In genomic region chr2:240575101-240575965, GRCh38 we compare ENCODE assay signal across 1 cellular context.
TF ChIP-seq lines count a peak whose summit lies in the region.

No MANE protein-coding gene starts in this region.

TF ChIP-seq in HepG2, 621 proteins besides CTCF, POLR2A, EP300 and RAD21 (continues in another document):
- TF ChIP-seq HNRNPL (IDR thresholded peaks at IDR 0.05; ENCODE audit: low read depth, low read length) (0 out of 2 replicates have a peak, but pooled peaks have one; percentile 70), RARA (CRISPR knock-in tag; IDR thresholded peaks at IDR 0.05) (no peak), KDM5B (CRISPR knock-in tag; IDR thresholded peaks at IDR 0.05; ENCODE audit: borderline replicate concordance) (0 out of 2 replicates have a peak, but pooled peaks have one; percentile 45), KDM4B (CRISPR knock-in tag; IDR thresholded peaks at IDR 0.05) (no peak), ZNF549 (CRISPR knock-in tag; IDR thresholded peaks at IDR 0.05) (no peak), ZFP91 (CRISPR knock-in tag; IDR thresholded peaks at IDR 0.05; ENCODE audit: borderline replicate concordance) (peak; percentile 41; the same call in 1 of the 2 replicates), ZNF207 (IDR thresholded peaks at IDR 0.05; ENCODE audit: borderline replicate concordance) (no peak), ZBTB40 (IDR thresholded peaks at IDR 0.05) (no peak), ZBTB40 (CRISPR knock-in tag; IDR thresholded peaks at IDR 0.05) (0 out of 2 replicates have a peak, but pooled peaks have one; percentile 7), ZKSCAN5 (CRISPR knock-in tag; IDR thresholded peaks at IDR 0.05) (no peak), STAG1 (CRISPR knock-in tag; IDR thresholded peaks at IDR 0.05) (no peak), ARHGAP35 (CRISPR knock-in tag; IDR thresholded peaks at IDR 0.05; ENCODE audit: borderline replicate concordance) (no peak), KDM1A (CRISPR knock-in tag; IDR thresholded peaks at IDR 0.05) (no peak), SYNCRIP (IDR thresholded peaks at IDR 0.05; ENCODE audit: insufficient read depth, low read depth, low read length) (no peak), CEBPB (IDR thresholded peaks at IDR 0.05; ENCODE audit: borderline replicate concordance, low read depth, low read length) (no peak), ZBTB10 (CRISPR knock-in tag; IDR thresholded peaks at IDR 0.05; ENCODE audit: borderline replicate concordance) (no peak), ZNF230 (CRISPR knock-in tag; IDR thresholded peaks at IDR 0.05) (no peak), ZNF615 (CRISPR knock-in tag; IDR thresholded peaks at IDR 0.05; ENCODE audit: borderline replicate concordance) (no peak), AGO2 (optimal IDR thresholded peaks at IDR 0.05; ENCODE audit: low read depth, low read length) (peak; percentile 75), NFRKB (IDR thresholded peaks at IDR 0.05) (no peak), ZC3H13 (CRISPR knock-in tag; IDR thresholded peaks at IDR 0.05) (0 out of 2 replicates have a peak, but pooled peaks have one; percentile 31), FOXK1 (CRISPR knock-in tag; IDR thresholded peaks at IDR 0.05; ENCODE audit: borderline replicate concordance, low read depth) (no peak), RXRB (CRISPR knock-in tag; IDR thresholded peaks at IDR 0.05; ENCODE audit: borderline replicate concordance) (no peak), ZNF629 (CRISPR knock-in tag; conservative IDR thresholded peaks at IDR 0.05) (no peak), MNT (IDR thresholded peaks at IDR 0.05) (no peak), SAP130 (CRISPR knock-in tag; IDR thresholded peaks at IDR 0.05; ENCODE audit: low read depth) (no peak), ZNF143 (CRISPR knock-in tag; IDR thresholded peaks at IDR 0.05) (no peak), ZNF296 (CRISPR knock-in tag; conservative IDR thresholded peaks at IDR 0.05) (no peak), ZNF883 (CRISPR knock-in tag; IDR thresholded peaks at IDR 0.05; ENCODE audit: not compliant biosample characterization) (peak; percentile 58), PCBP2 (optimal IDR thresholded peaks at IDR 0.05; ENCODE audit: low read depth, low read length, poor library complexity, severe bottlenecking) (no peak), NFE2 (CRISPR knock-in tag; IDR thresholded peaks at IDR 0.05) (no peak), NKX3-1 (CRISPR knock-in tag; IDR thresholded peaks at IDR 0.05) (no peak), ZNF414 (CRISPR knock-in tag; IDR thresholded peaks at IDR 0.05) (no peak), PBX2 (CRISPR knock-in tag; IDR thresholded peaks at IDR 0.05) (no peak), ADNP (CRISPR knock-in tag; IDR thresholded peaks at IDR 0.05) (no peak), ZNF234 (CRISPR knock-in tag; conservative IDR thresholded peaks at IDR 0.05) (no peak), ATF6 (CRISPR knock-in tag; conservative IDR thresholded peaks at IDR 0.05) (no peak), ZNF574 (CRISPR knock-in tag; IDR thresholded peaks at IDR 0.05) (no peak), AKAP8 (CRISPR knock-in tag; IDR thresholded peaks at IDR 0.05) (no peak), SSRP1 (CRISPR knock-in tag; IDR thresholded peaks at IDR 0.05) (0 out of 2 replicates have a peak, but pooled peaks have one; percentile 59), PCBP1 (IDR thresholded peaks at IDR 0.05; ENCODE audit: borderline replicate concordance, low read depth, low read length) (no peak), TSC22D2 (CRISPR knock-in tag; IDR thresholded peaks at IDR 0.05; ENCODE audit: borderline replicate concordance) (no peak)
